Comparison of ENCODE assay signal across 20 cellular contexts in genomic region chr18:62447652-62448051, GRCh38.
DNase-seq lines count a peak whose midpoint lies in the region; ATAC-seq, FAIRE-seq and TF ChIP-seq lines count a peak whose summit lies in the region.
"Had no signal": no experiment of that assay in that cellular context is flagged by ENCODE, and none has a peak within 500 bp of the region (broad histone marks: within the 10 kb centered on the region; RNA-seq: fewer than 3 reads in every experiment).

No MANE protein-coding gene starts in this region.

- H3K9me3 Mint-ChIP-seq in osteocyte (ENCODE audit: unreplicated experiment): peaks cover 5% of the 10 kb centered on the region
- H3K9me3 Mint-ChIP-seq in activated naive CD4-positive, alpha-beta T cell treated with anti-CD3 and anti-CD28 coated beads for 36 hours: no peaks in the 10 kb centered on the region
- no peaks in the 10 kb centered on the region for H3K9me3 Mint-ChIP-seq in endodermal cell
- H3K9me3 Mint-ChIP-seq: CD4-positive, alpha-beta T cell; HFFc6 had no signal

- H2AFZ ChIP-seq in PC-3 (ENCODE audit: low read length): no peak overlapping the region

- TF ChIP-seq EP300 in esophagus muscularis mucosa (IDR thresholded peaks at IDR 0.05): no peak

- H4K20me1 ChIP-seq in PC-3 (ENCODE audit: low read length): no peaks in the 10 kb centered on the region

- H3K27ac ChIP-seq in PC-3 (ENCODE audit: low read length) (no peak overlapping the region), esophagus muscularis mucosa (replicated peaks in 1 of 4) (no peak overlapping the region), endodermal cell (ENCODE audit: low read depth, low read length) (no peak overlapping the region)

- DNase-seq in D721Med (ENCODE audit: insufficient read length, low spot score) (no peak), PC-3 (peak; percentile 46), esophagus muscularis mucosa (ENCODE audit: extremely low spot score) (peak; percentile 83), osteocyte (ENCODE audit: extremely low spot score, unreplicated experiment) (peak; percentile 38), endodermal cell (no peak), activated gamma-delta T cell (lab: John Stamatoyannopoulos, UW) (no peak)
- no peak for DNase-seq in activated naive CD4-positive, alpha-beta T cell treated with anti-CD3 and anti-CD28 coated beads for 36 hours
- DNase-seq: C1 segment of cervical spinal cord; CD4-positive, alpha-beta T cell; CD8-positive, alpha-beta memory T cell; DMS53; DMS79 treated with DMSO at 0.1 percent for 48 hours; GF-D8; GOT3; HFFc6 had no signal

- H3F3A ChIP-seq in PC-3 (ENCODE audit: low read length, unreplicated experiment): no peaks in the 10 kb centered on the region

- H3K4me2 ChIP-seq in PC-3 (ENCODE audit: low read length): no peak overlapping the region

- 100% methylated on average over 1 of the region's 2 CpGs for WGBS in esophagus muscularis mucosa
- WGBS in endodermal cell (ENCODE audit: insufficient coverage in 1 of 2, insufficient read length in 1 of 2), 2 experiments: 83 to 95% methylated on average over 1 to 2 of the region's 2 CpGs

- TF ChIP-seq POLR2A in esophagus muscularis mucosa (IDR thresholded peaks at IDR 0.05; ENCODE audit: low read depth): no peak

- peaks cover 10% of the 10 kb centered on the region for H3K4me1 Mint-ChIP-seq in osteocyte (ENCODE audit: unreplicated experiment)
- peaks cover 4% of the 10 kb centered on the region for H3K4me1 Mint-ChIP-seq in activated naive CD4-positive, alpha-beta T cell treated with anti-CD3 and anti-CD28 coated beads for 36 hours (ENCODE audit: low read depth)
- peaks cover 25% of the 10 kb centered on the region for H3K4me1 Mint-ChIP-seq in endodermal cell

- intact Hi-C loops in PC-3 (cut with micrococcal nuclease) (no loop called here), esophagus muscularis mucosa (cut with DNase I) (no loop called here)
- intact Hi-C loops in activated naive CD4-positive, alpha-beta T cell treated with anti-CD3 and anti-CD28 coated beads for 36 hours (cut with micrococcal nuclease): loop anchor here (5.0 to 10.0 kb wide), 2 partner anchors 75 to 1093 kb away; partner anchors contain the start of gene ZCCHC2

- H3K4me3 ChIP-seq in PC-3 (ENCODE audit: low read length) (no peak overlapping the region), esophagus muscularis mucosa (no peak overlapping the region), endodermal cell (ENCODE audit: low read length) (no peak overlapping the region)
- H3K4me3 ChIP-seq: HAP-1 had no signal

- no peak for ATAC-seq in PC-3
- ATAC-seq in HG02885 (IDR thresholded peaks at IDR 0.05; ENCODE audit: poor library complexity, unreplicated experiment): no peak

- BruUV-seq in PC-3 (replicated peaks; lab: Mats Ljungman, UMichigan): no TSS peak

- POLR2A ChIA-PET in PC-3 (lab: Charles Lee; ENCODE audit: unreplicated experiment): no interaction called here

- CTCF ChIA-PET in PC-3 (lab: Charles Lee): no interaction called here
- CTCF ChIA-PET in activated naive CD4-positive, alpha-beta T cell treated with anti-CD3 and anti-CD28 coated beads for 36 hours (lab: Charles Lee): interaction anchor here (1.2 kb wide), 1 partner anchor 136 kb away, joined by 5 read pairs; no protein-coding TSS in a partner anchor

- TF ChIP-seq CTCF in D721Med (IDR thresholded peaks at IDR 0.05; ENCODE audit: insufficient read depth, missing control alignments): no peak
- TF ChIP-seq CTCF in PC-3 (conservative IDR thresholded peaks at IDR 0.05; ENCODE audit: low read depth, low read length): no peak
- TF ChIP-seq CTCF in esophagus muscularis mucosa (IDR thresholded peaks at IDR 0.05): no peak
- TF ChIP-seq CTCF in osteocyte (IDR thresholded peaks at IDR 0.05): no peak
- TF ChIP-seq CTCF in endodermal cell (conservative IDR thresholded peaks at IDR 0.05): no peak

- H3K36me3 ChIP-seq in PC-3 (ENCODE audit: low read depth, low read length): no peaks in the 10 kb centered on the region
- no peaks in the 10 kb centered on the region for H3K36me3 ChIP-seq in esophagus muscularis mucosa
- H3K36me3 ChIP-seq in endodermal cell (ENCODE audit: control insufficient read depth, insufficient read depth, low read length): no peaks in the 10 kb centered on the region
- H3K36me3 ChIP-seq: HAP-1 had no signal

- H3K79me2 ChIP-seq in PC-3 (ENCODE audit: low read length): no peaks in the 10 kb centered on the region

- H3K27me3 Mint-ChIP-seq in osteocyte (ENCODE audit: unreplicated experiment) (peaks cover 9% of the 10 kb centered on the region), endodermal cell (ENCODE audit: insufficient read depth) (no peaks in the 10 kb centered on the region)
- no peaks in the 10 kb centered on the region for H3K27me3 Mint-ChIP-seq in activated naive CD4-positive, alpha-beta T cell treated with anti-CD3 and anti-CD28 coated beads for 36 hours (ENCODE audit: low read depth)
- H3K27me3 Mint-ChIP-seq: CD4-positive, alpha-beta T cell had no signal

- H3K9me3 ChIP-seq in PC-3 (ENCODE audit: low read length) (no peaks in the 10 kb centered on the region), esophagus muscularis mucosa (peaks cover 0 to 5% (median 0%) of the 10 kb centered on the region in 4 donors), endodermal cell (ENCODE audit: control insufficient read depth, low read length) (no peaks in the 10 kb centered on the region)

- no peaks in the 10 kb centered on the region for H3K9me2 ChIP-seq in PC-3 (replicated peaks; ENCODE audit: low read length)

- no peak overlapping the region for H3K4me3 Mint-ChIP-seq in osteocyte (ENCODE audit: unreplicated experiment)
- no peak overlapping the region for H3K4me3 Mint-ChIP-seq in activated naive CD4-positive, alpha-beta T cell treated with anti-CD3 and anti-CD28 coated beads for 36 hours
- no peak overlapping the region for H3K4me3 Mint-ChIP-seq in endodermal cell
- H3K4me3 Mint-ChIP-seq: CD4-positive, alpha-beta T cell; CD8-positive, alpha-beta memory T cell; HFFc6 had no signal

- H3K27me3 ChIP-seq in PC-3 (ENCODE audit: low read length) (no peaks in the 10 kb centered on the region), esophagus muscularis mucosa (no peaks in the 10 kb centered on the region), endodermal cell (ENCODE audit: control insufficient read depth, insufficient read depth, low read length, poor library complexity, severe bottlenecking) (no peaks in the 10 kb centered on the region)

- H3K4me1 ChIP-seq in PC-3 (ENCODE audit: insufficient read depth, low read length) (peaks cover 30% of the 10 kb centered on the region), esophagus muscularis mucosa (peaks cover 0 to 15% (median 8%) of the 10 kb centered on the region in 4 donors), endodermal cell (ENCODE audit: control insufficient read depth, insufficient read depth, low read length) (no peaks in the 10 kb centered on the region)
- H3K4me1 ChIP-seq: HAP-1 had no signal

- H3K36me3 Mint-ChIP-seq in osteocyte (ENCODE audit: unreplicated experiment) (no peaks in the 10 kb centered on the region), endodermal cell (ENCODE audit: low read depth) (no peaks in the 10 kb centered on the region)
- no peaks in the 10 kb centered on the region for H3K36me3 Mint-ChIP-seq in activated naive CD4-positive, alpha-beta T cell treated with anti-CD3 and anti-CD28 coated beads for 36 hours (ENCODE audit: low read depth)
- H3K36me3 Mint-ChIP-seq: CD8-positive, alpha-beta memory T cell had no signal

- peak; percentile 25 for FAIRE-seq in D721Med (lab: Jason Lieb, UNC)
- FAIRE-seq: GM12891, GM18507, H54 had no signal

- H3K9ac ChIP-seq in PC-3 (ENCODE audit: low read length): no peak overlapping the region
- H3K9ac ChIP-seq in endodermal cell (ENCODE audit: extremely low read depth, low read length, poor library complexity, severe bottlenecking): no peak overlapping the region

- H3K27ac Mint-ChIP-seq in osteocyte (ENCODE audit: unreplicated experiment) (no peak overlapping the region), endodermal cell (no peak overlapping the region)
- no peak overlapping the region for H3K27ac Mint-ChIP-seq in activated naive CD4-positive, alpha-beta T cell treated with anti-CD3 and anti-CD28 coated beads for 36 hours
- H3K27ac Mint-ChIP-seq: CD4-positive, alpha-beta T cell; HFFc6 had no signal

Comparison
In these comparisons a context has a peak if more than half of its experiments do, and no peak if none do; other contexts are left out.
1. DNase-seq: peak in PC-3 (single experiment), esophagus muscularis mucosa (single experiment) and osteocyte (single experiment); none in D721Med (single experiment), activated naive CD4-positive, alpha-beta T cell treated with anti-CD3 and anti-CD28 coated beads for 36 hours (single experiment), endodermal cell (single experiment) and activated gamma-delta T cell (single experiment).